In genomic region chr1:151197863-151198253, GRCh38 we compare ENCODE assay signal across 8 cellular contexts. TPM values are rescaled to one million over a fixed set of nuclear protein-coding genes. Genes with fewer than 3 reads are reported as not detected.
A peak's percentile ranks its signal among the peaks of the same experiment; 100 is the strongest.
DNase-seq lines count a peak whose midpoint lies in the region; ATAC-seq, FAIRE-seq and TF ChIP-seq lines count a peak whose summit lies in the region.

No MANE protein-coding gene starts in this region.

- POLR2A ChIA-PET in HepG2 (lab: Yijun Ruan, JAX), result interaction anchor here (1.4 kb wide), 1 partner anchor 57 kb away, joined by 7 read pairs; the partner anchor contains the start of gene PSMD4

- H3K4me1 Mint-ChIP-seq in HFFc6 (ENCODE audit: low read depth), result peaks cover 53% of the 10 kb centered on the region

- TF ChIP-seq POLR2A in HepG2 (IDR thresholded peaks at IDR 0.05; ENCODE audit: insufficient read depth in 1 of 2, low read depth in 2 of 2, low read length in 2 of 2), result no peak; a peak in 1 of 4 replicates

- H3K4me1 ChIP-seq in ACC112 (ENCODE audit: control insufficient read depth, insufficient read depth, low read length, unreplicated experiment) (peaks cover 26% of the 10 kb centered on the region), adipocyte (ENCODE audit: control insufficient read depth, insufficient read depth, low read length) (peaks cover 37% of the 10 kb centered on the region), HepG2 (ENCODE audit: insufficient read depth, low read length) (peaks cover 34% of the 10 kb centered on the region), upper lobe of right lung (peaks cover 23% of the 10 kb centered on the region)

- in situ Hi-C loops in HepG2 (cut with HindIII; ENCODE audit: extremely low pct_ligation_motif_present, low pct_unique_long_range_greater_than_20kb), result no loop called here

- no peak for DNase-seq in HFFc6
- DNase-seq in adipocyte (ENCODE audit: low read depth), result no peak
- peak; percentile 81 for DNase-seq in HepG2 (ENCODE audit: low spot score)
- DNase-seq in upper lobe of right lung, result no peak

- ATAC-seq in HepG2, result peak; percentile 54
- ATAC-seq in upper lobe of right lung, result no peak
- no peak for ATAC-seq in HG03432 (IDR thresholded peaks at IDR 0.05; ENCODE audit: unreplicated experiment)
- ATAC-seq in HG03175 (IDR thresholded peaks at IDR 0.05; ENCODE audit: unreplicated experiment), result no peak
- ATAC-seq in GM19023 (IDR thresholded peaks at IDR 0.05; ENCODE audit: unreplicated experiment), result no peak

- peak overlapping the region; percentile 96 for H3K4me3 Mint-ChIP-seq in HFFc6

- TF ChIP-seq EP300 in HepG2 (IDR thresholded peaks at IDR 0.05; ENCODE audit: low read depth in 2 of 2, low read length in 2 of 2) (no peak), HepG2 (CRISPR knock-in tag; IDR thresholded peaks at IDR 0.05; ENCODE audit: borderline replicate concordance) (no peak)

- peaks cover 10% of the 10 kb centered on the region for H3K27me3 Mint-ChIP-seq in HFFc6 (ENCODE audit: insufficient read depth)

- 3% methylated on average over 10 of the region's 10 CpGs for WGBS in HepG2 (ENCODE audit: low lambda C conversion rate)

- H3K79me2 ChIP-seq in ACC112 (ENCODE audit: control insufficient read depth, insufficient read depth, low read length, unreplicated experiment), result peaks cover 42% of the 10 kb centered on the region
- H3K79me2 ChIP-seq in HepG2 (ENCODE audit: insufficient read depth, low read length), result peaks cover 40% of the 10 kb centered on the region

- CTCF ChIA-PET in HepG2 (lab: Yijun Ruan, JAX; ENCODE audit: low intra/inter-chr PET ratio, low total read pairs), result no interaction called here

- intact Hi-C loops in HepG2 (cut with micrococcal nuclease; ENCODE audit: unreplicated experiment), result loop anchor here (1.0 to 5.0 kb wide), 2 partner anchors 83 to 149 kb away; partner anchors contain the start of gene RFX5
- intact Hi-C loops in upper lobe of right lung (cut with DNase I), result no loop called here

- no peak for TF ChIP-seq RAD21 in HepG2 (CRISPR knock-in tag; IDR thresholded peaks at IDR 0.05)

- no peak for FAIRE-seq in HepG2 (lab: Jason Lieb, UNC)

- H3K36me3 Mint-ChIP-seq in HFFc6 (ENCODE audit: low read depth), result peaks cover 22% of the 10 kb centered on the region

- no peak for TF ChIP-seq CTCF in HFFc6 (IDR thresholded peaks at IDR 0.05)
- no peak for TF ChIP-seq CTCF in HepG2 (CRISPR knock-in tag; IDR thresholded peaks at IDR 0.05)
- no peak for TF ChIP-seq CTCF in upper lobe of right lung (IDR thresholded peaks at IDR 0.05)

- peak overlapping the region; percentile 93 for H3K27ac ChIP-seq in ACC112 (ENCODE audit: low read depth, low read length)
- peak overlapping the region; percentile 93 for H3K27ac ChIP-seq in HepG2 (ENCODE audit: extremely low read length, insufficient read depth, low read length)
- H3K27ac ChIP-seq in upper lobe of right lung, result peak overlapping the region; percentile 85

- H3K27me3 ChIP-seq in ACC112 (ENCODE audit: insufficient read depth, low read length), result no peaks in the 10 kb centered on the region
- H3K27me3 ChIP-seq in adipocyte (replicated peaks; ENCODE audit: control insufficient read depth, insufficient read depth, low read length), result no peaks in the 10 kb centered on the region
- H3K27me3 ChIP-seq in HepG2 (ENCODE audit: control insufficient read depth in 1 of 2, insufficient read depth in 2 of 2, low read length in 2 of 2), result no peaks in the 10 kb centered on the region; a peak in 1 of 5 replicates
- no peaks in the 10 kb centered on the region for H3K27me3 ChIP-seq in upper lobe of right lung

- TSS peak; percentile 90 for BruUV-seq in HepG2 (replicated peaks; lab: Mats Ljungman, UMichigan)

- peak overlapping the region; percentile 99 for H3K27ac Mint-ChIP-seq in HFFc6

- peaks cover 17% of the 10 kb centered on the region for H4K20me1 ChIP-seq in HepG2 (ENCODE audit: insufficient read depth, low read length)

- peak overlapping the region; percentile 81 for H2AFZ ChIP-seq in ACC112 (ENCODE audit: low read length, unreplicated experiment)
- H2AFZ ChIP-seq in HepG2 (ENCODE audit: low read length), result no peak overlapping the region

- H3K9me3 ChIP-seq in adipocyte (ENCODE audit: control insufficient read depth, low read length), result no peaks in the 10 kb centered on the region
- no peaks in the 10 kb centered on the region for H3K9me3 ChIP-seq in HepG2 (ENCODE audit: low read length)
- no peaks in the 10 kb centered on the region for H3K9me3 ChIP-seq in upper lobe of right lung

- H3K9me3 Mint-ChIP-seq in HFFc6, result no peaks in the 10 kb centered on the region; the same call in 1 of the 2 replicates

- H3K9ac ChIP-seq in adipocyte (ENCODE audit: low read length) (peak overlapping the region; percentile 97), HepG2 (ENCODE audit: insufficient read depth, low read depth, low read length) (peak overlapping the region; percentile 89)

- H3K36me3 ChIP-seq in ACC112 (ENCODE audit: insufficient read depth, low read length) (peaks cover 6% of the 10 kb centered on the region), adipocyte (ENCODE audit: control insufficient read depth, insufficient read depth, low read length, severe bottlenecking) (peaks cover 6% of the 10 kb centered on the region), HepG2 (replicated peaks in 1 of 2; ENCODE audit: control insufficient read depth in 1 of 2, insufficient read depth in 2 of 2, low read length in 2 of 2) (peaks cover 3 to 11% of the 10 kb centered on the region in 2 experiments; a peak in 4 of 5 replicates), upper lobe of right lung (peaks cover 7% of the 10 kb centered on the region)

- H3K4me3 ChIP-seq in ACC112 (ENCODE audit: low read depth, low read length), result peak overlapping the region; percentile 100
- peak overlapping the region; percentile 99 for H3K4me3 ChIP-seq in adipocyte (ENCODE audit: low read length)
- peak overlapping the region; percentile 87 to 95 (median 94) for H3K4me3 ChIP-seq in HepG2 (replicated peaks in 1 of 3; ENCODE audit: insufficient read depth in 1 of 3, low read depth in 2 of 3, low read length in 3 of 3)
- H3K4me3 ChIP-seq in upper lobe of right lung, result peak overlapping the region; percentile 82

- peak overlapping the region; percentile 87 for H3K4me2 ChIP-seq in HepG2 (ENCODE audit: low read depth, low read length)

RNA-seq across cellular contexts. Expression of gene PIP5K1A, which starts 0.5 kb away (rescaled TPM):
- total RNA-seq in HFFc6 (2021; fragmentation: NEBNext Ultra II Directional; extraction: Animal tissue kit (Norgen Biotek cat#: 25700)), result 10 to 100 TPM; 85.4 to 98.6 (median 90.6) TPM
- 43.8 and 45.3 TPM in 2 replicates for total RNA-seq in HepG2 (2016; rRNA removed; fragmentation: Illumina TruSeq; extraction: Trizol)
- 41.7 and 44.2 TPM in 2 replicates for total RNA-seq in HepG2 (2016; cell fraction: cytosol; rRNA removed; fragmentation: Illumina TruSeq; extraction: Trizol; ENCODE audit: low read depth)
- 42.2 and 43.8 TPM in 2 replicates for total RNA-seq in HepG2 (2016; cell fraction: insoluble cytoplasmic fraction; rRNA removed; fragmentation: Illumina TruSeq; extraction: Trizol)
- 29.6 and 29.8 TPM in 2 replicates for total RNA-seq in HepG2 (2016; cell fraction: membrane; rRNA removed; fragmentation: Illumina TruSeq; extraction: Trizol)
- total RNA-seq in HepG2 (2016; cell fraction: nucleus; rRNA removed; fragmentation: Illumina TruSeq; extraction: Trizol), result 40.0 and 43.0 TPM in 2 replicates
- 61.1 and 65.1 TPM in 2 replicates for polyA plus RNA-seq in HepG2 (2011; rRNA removed)
- 35.2 and 45.4 TPM in 2 replicates for polyA plus RNA-seq in HepG2 (2011; cell fraction: cytosol; rRNA removed)
- 71.3 and 79.9 TPM in 2 replicates for polyA plus RNA-seq in HepG2 (2011; cell fraction: nucleus; rRNA removed)
- polyA plus RNA-seq in HepG2 (2012), result 30.0 and 32.2 TPM in 2 replicates
- 1.8 and 1.9 TPM in 2 replicates for polyA plus RNA-seq in HepG2 (2016; cell fraction: cytosol; fragmentation: Illumina TruSeq; extraction: Trizol; ENCODE audit: low read depth)
- 43.0 and 45.7 TPM in 2 replicates for polyA plus RNA-seq in HepG2 (2016; cell fraction: insoluble cytoplasmic fraction; fragmentation: Illumina TruSeq; extraction: Trizol; ENCODE audit: low read depth)
- 8.9 and 11.4 TPM in 2 replicates for polyA plus RNA-seq in HepG2 (2016; cell fraction: membrane; fragmentation: Illumina TruSeq; extraction: Trizol; ENCODE audit: low read depth)
- 66.1 and 70.7 TPM in 2 replicates for polyA plus RNA-seq in HepG2 (2016; cell fraction: nucleus; fragmentation: Illumina TruSeq; extraction: Trizol; ENCODE audit: insufficient read depth, low read depth)
- 151 and 370 TPM in 2 replicates for polyA minus RNA-seq in HepG2 (2011; rRNA and poly(A)+ RNA removed; ENCODE audit: low replicate concordance)
- polyA minus RNA-seq in HepG2 (2011; cell fraction: cytosol; rRNA and poly(A)+ RNA removed), result 32.3 and 45.2 TPM in 2 replicates
- 91.2 and 120 TPM in 2 replicates for polyA minus RNA-seq in HepG2 (2011; cell fraction: nucleus; rRNA and poly(A)+ RNA removed)
- total RNA-seq in upper lobe of right lung, result 54.0 TPM

RNA-seq across cellular contexts. Expression of gene VPS72, which starts 7.9 kb away (rescaled TPM):
- 10 to 100 TPM; 57.8 to 87.4 (median 73.9) TPM for total RNA-seq in HFFc6 (2021; fragmentation: NEBNext Ultra II Directional; extraction: Animal tissue kit (Norgen Biotek cat#: 25700))
- total RNA-seq in HepG2 (2016; rRNA removed; fragmentation: Illumina TruSeq; extraction: Trizol) (34.5 TPM in 2 replicates), upper lobe of right lung (42.6 TPM)
- total RNA-seq in HepG2 (2016; cell fraction: cytosol; rRNA removed; fragmentation: Illumina TruSeq; extraction: Trizol; ENCODE audit: low read depth), result 17.0 and 18.0 TPM in 2 replicates
- 33.4 and 34.2 TPM in 2 replicates for total RNA-seq in HepG2 (2016; cell fraction: insoluble cytoplasmic fraction; rRNA removed; fragmentation: Illumina TruSeq; extraction: Trizol)
- total RNA-seq in HepG2 (2016; cell fraction: membrane; rRNA removed; fragmentation: Illumina TruSeq; extraction: Trizol), result 15.1 and 19.6 TPM in 2 replicates
- total RNA-seq in HepG2 (2016; cell fraction: nucleus; rRNA removed; fragmentation: Illumina TruSeq; extraction: Trizol), result 13.0 and 14.7 TPM in 2 replicates
- 33.7 and 39.1 TPM in 2 replicates for polyA plus RNA-seq in HepG2 (2011; rRNA removed)
- 30.9 and 35.1 TPM in 2 replicates for polyA plus RNA-seq in HepG2 (2011; cell fraction: cytosol; rRNA removed)
- polyA plus RNA-seq in HepG2 (2011; cell fraction: nucleus; rRNA removed), result 12.7 and 13.3 TPM in 2 replicates
- polyA plus RNA-seq in HepG2 (2012), result 22.4 and 26.3 TPM in 2 replicates
- 7.0 and 9.1 TPM in 2 replicates for polyA plus RNA-seq in HepG2 (2016; cell fraction: cytosol; fragmentation: Illumina TruSeq; extraction: Trizol; ENCODE audit: low read depth)
- polyA plus RNA-seq in HepG2 (2016; cell fraction: insoluble cytoplasmic fraction; fragmentation: Illumina TruSeq; extraction: Trizol; ENCODE audit: low read depth), result 38.7 and 41.1 TPM in 2 replicates
- 8.2 and 8.8 TPM in 2 replicates for polyA plus RNA-seq in HepG2 (2016; cell fraction: membrane; fragmentation: Illumina TruSeq; extraction: Trizol; ENCODE audit: low read depth)
- polyA plus RNA-seq in HepG2 (2016; cell fraction: nucleus; fragmentation: Illumina TruSeq; extraction: Trizol; ENCODE audit: insufficient read depth, low read depth), result 19.8 and 20.7 TPM in 2 replicates
- 15.9 and 56.9 TPM in 2 replicates for polyA minus RNA-seq in HepG2 (2011; rRNA and poly(A)+ RNA removed; ENCODE audit: low replicate concordance)
- 11.4 and 14.2 TPM in 2 replicates for polyA minus RNA-seq in HepG2 (2011; cell fraction: cytosol; rRNA and poly(A)+ RNA removed)
- 6.8 and 10.7 TPM in 2 replicates for polyA minus RNA-seq in HepG2 (2011; cell fraction: nucleus; rRNA and poly(A)+ RNA removed)

RNA-seq across cellular contexts. Expression of gene TMOD4, which starts 22.1 kb away (rescaled TPM):
- total RNA-seq in HFFc6 (2021; fragmentation: NEBNext Ultra II Directional; extraction: Animal tissue kit (Norgen Biotek cat#: 25700)), result 1 to 10 TPM in 1 of 6 experiments, under 1 TPM in 2, not detected in 3; 0.40 to 1.1 (median 0.99) TPM
- total RNA-seq in HepG2 (2016; rRNA removed; fragmentation: Illumina TruSeq; extraction: Trizol) (not detected in 2 replicates), upper lobe of right lung (not detected)
- total RNA-seq in HepG2 (2016; cell fraction: cytosol; rRNA removed; fragmentation: Illumina TruSeq; extraction: Trizol; ENCODE audit: low read depth), result 0.62 TPM in 1 of 2 replicates, not detected in the other
- 0.39 TPM in 1 of 2 replicates, not detected in the other for total RNA-seq in HepG2 (2016; cell fraction: insoluble cytoplasmic fraction; rRNA removed; fragmentation: Illumina TruSeq; extraction: Trizol)
- total RNA-seq in HepG2 (2016; cell fraction: membrane; rRNA removed; fragmentation: Illumina TruSeq; extraction: Trizol), result not detected in 2 replicates
- not detected in 2 replicates for total RNA-seq in HepG2 (2016; cell fraction: nucleus; rRNA removed; fragmentation: Illumina TruSeq; extraction: Trizol)
- polyA plus RNA-seq in HepG2 (2011; rRNA removed), result 0.61 and 0.66 TPM in 2 replicates
- 0.09 and 0.12 TPM in 2 replicates for polyA plus RNA-seq in HepG2 (2011; cell fraction: cytosol; rRNA removed)
- polyA plus RNA-seq in HepG2 (2011; cell fraction: nucleus; rRNA removed), result 0.37 TPM in 1 of 2 replicates, not detected in the other
- 0.31 TPM in 1 of 2 replicates, not detected in the other for polyA plus RNA-seq in HepG2 (2012)
- polyA plus RNA-seq in HepG2 (2016; cell fraction: cytosol; fragmentation: Illumina TruSeq; extraction: Trizol; ENCODE audit: low read depth), result not detected in 2 replicates
- not detected in 2 replicates for polyA plus RNA-seq in HepG2 (2016; cell fraction: insoluble cytoplasmic fraction; fragmentation: Illumina TruSeq; extraction: Trizol; ENCODE audit: low read depth)
- not detected in 2 replicates for polyA plus RNA-seq in HepG2 (2016; cell fraction: membrane; fragmentation: Illumina TruSeq; extraction: Trizol; ENCODE audit: low read depth)
- not detected in 2 replicates for polyA plus RNA-seq in HepG2 (2016; cell fraction: nucleus; fragmentation: Illumina TruSeq; extraction: Trizol; ENCODE audit: insufficient read depth, low read depth)
- not detected in 2 replicates for polyA minus RNA-seq in HepG2 (2011; rRNA and poly(A)+ RNA removed; ENCODE audit: low replicate concordance)
- not detected in 2 replicates for polyA minus RNA-seq in HepG2 (2011; cell fraction: cytosol; rRNA and poly(A)+ RNA removed)
- not detected in 2 replicates for polyA minus RNA-seq in HepG2 (2011; cell fraction: nucleus; rRNA and poly(A)+ RNA removed)

RNA-seq across cellular contexts. Expression of gene SCNM1, which starts 31.9 kb away (rescaled TPM):
- total RNA-seq in HFFc6 (2021; fragmentation: NEBNext Ultra II Directional; extraction: Animal tissue kit (Norgen Biotek cat#: 25700)), result 10 to 100 TPM; 38.4 to 45.7 (median 41.5) TPM
- 31.5 and 32.5 TPM in 2 replicates for total RNA-seq in HepG2 (2016; rRNA removed; fragmentation: Illumina TruSeq; extraction: Trizol)
- 23.8 and 23.9 TPM in 2 replicates for total RNA-seq in HepG2 (2016; cell fraction: cytosol; rRNA removed; fragmentation: Illumina TruSeq; extraction: Trizol; ENCODE audit: low read depth)
- 31.6 and 33.4 TPM in 2 replicates for total RNA-seq in HepG2 (2016; cell fraction: insoluble cytoplasmic fraction; rRNA removed; fragmentation: Illumina TruSeq; extraction: Trizol)
- 17.9 and 18.4 TPM in 2 replicates for total RNA-seq in HepG2 (2016; cell fraction: membrane; rRNA removed; fragmentation: Illumina TruSeq; extraction: Trizol)
- total RNA-seq in HepG2 (2016; cell fraction: nucleus; rRNA removed; fragmentation: Illumina TruSeq; extraction: Trizol), result 15.4 and 17.5 TPM in 2 replicates
- polyA plus RNA-seq in HepG2 (2011; rRNA removed), result 16.3 and 17.5 TPM in 2 replicates
- polyA plus RNA-seq in HepG2 (2011; cell fraction: cytosol; rRNA removed), result 9.5 and 10.7 TPM in 2 replicates
- polyA plus RNA-seq in HepG2 (2011; cell fraction: nucleus; rRNA removed), result 19.4 and 25.2 TPM in 2 replicates
- 20.2 and 21.0 TPM in 2 replicates for polyA plus RNA-seq in HepG2 (2012)
- 20.0 and 20.1 TPM in 2 replicates for polyA plus RNA-seq in HepG2 (2016; cell fraction: cytosol; fragmentation: Illumina TruSeq; extraction: Trizol; ENCODE audit: low read depth)
- polyA plus RNA-seq in HepG2 (2016; cell fraction: insoluble cytoplasmic fraction; fragmentation: Illumina TruSeq; extraction: Trizol; ENCODE audit: low read depth), result 32.9 and 37.1 TPM in 2 replicates
- 16.4 and 19.5 TPM in 2 replicates for polyA plus RNA-seq in HepG2 (2016; cell fraction: membrane; fragmentation: Illumina TruSeq; extraction: Trizol; ENCODE audit: low read depth)
- polyA plus RNA-seq in HepG2 (2016; cell fraction: nucleus; fragmentation: Illumina TruSeq; extraction: Trizol; ENCODE audit: insufficient read depth, low read depth), result 33.6 and 40.3 TPM in 2 replicates
- polyA minus RNA-seq in HepG2 (2011; rRNA and poly(A)+ RNA removed; ENCODE audit: low replicate concordance), result 5.6 and 16.1 TPM in 2 replicates
- 3.4 and 5.4 TPM in 2 replicates for polyA minus RNA-seq in HepG2 (2011; cell fraction: cytosol; rRNA and poly(A)+ RNA removed)
- polyA minus RNA-seq in HepG2 (2011; cell fraction: nucleus; rRNA and poly(A)+ RNA removed), result 5.4 and 8.8 TPM in 2 replicates
- 34.6 TPM for total RNA-seq in upper lobe of right lung

RNA-seq across cellular contexts. Expression of gene LYSMD1, which starts 32.2 kb away (rescaled TPM):
- 1 to 10 TPM; 5.0 to 6.6 (median 6.0) TPM for total RNA-seq in HFFc6 (2021; fragmentation: NEBNext Ultra II Directional; extraction: Animal tissue kit (Norgen Biotek cat#: 25700))
- total RNA-seq in HepG2 (2016; rRNA removed; fragmentation: Illumina TruSeq; extraction: Trizol) (3.8 TPM in 2 replicates), upper lobe of right lung (6.2 TPM)
- 0.97 and 1.5 TPM in 2 replicates for total RNA-seq in HepG2 (2016; cell fraction: cytosol; rRNA removed; fragmentation: Illumina TruSeq; extraction: Trizol; ENCODE audit: low read depth)
- total RNA-seq in HepG2 (2016; cell fraction: insoluble cytoplasmic fraction; rRNA removed; fragmentation: Illumina TruSeq; extraction: Trizol), result 4.2 and 4.6 TPM in 2 replicates
- 2.6 and 2.8 TPM in 2 replicates for total RNA-seq in HepG2 (2016; cell fraction: membrane; rRNA removed; fragmentation: Illumina TruSeq; extraction: Trizol)
- total RNA-seq in HepG2 (2016; cell fraction: nucleus; rRNA removed; fragmentation: Illumina TruSeq; extraction: Trizol), result 1.9 and 3.5 TPM in 2 replicates
- 4.6 and 4.8 TPM in 2 replicates for polyA plus RNA-seq in HepG2 (2011; rRNA removed)
- 4.2 and 4.4 TPM in 2 replicates for polyA plus RNA-seq in HepG2 (2011; cell fraction: cytosol; rRNA removed)
- polyA plus RNA-seq in HepG2 (2011; cell fraction: nucleus; rRNA removed), result 4.2 and 5.0 TPM in 2 replicates
- 4.3 and 6.0 TPM in 2 replicates for polyA plus RNA-seq in HepG2 (2012)
- polyA plus RNA-seq in HepG2 (2016; cell fraction: cytosol; fragmentation: Illumina TruSeq; extraction: Trizol; ENCODE audit: low read depth), result 0.29 and 0.60 TPM in 2 replicates
- polyA plus RNA-seq in HepG2 (2016; cell fraction: insoluble cytoplasmic fraction; fragmentation: Illumina TruSeq; extraction: Trizol; ENCODE audit: low read depth), result 4.1 and 6.6 TPM in 2 replicates
- polyA plus RNA-seq in HepG2 (2016; cell fraction: membrane; fragmentation: Illumina TruSeq; extraction: Trizol; ENCODE audit: low read depth), result 1.2 and 1.4 TPM in 2 replicates
- polyA plus RNA-seq in HepG2 (2016; cell fraction: nucleus; fragmentation: Illumina TruSeq; extraction: Trizol; ENCODE audit: insufficient read depth, low read depth), result 3.3 and 4.5 TPM in 2 replicates
- polyA minus RNA-seq in HepG2 (2011; rRNA and poly(A)+ RNA removed; ENCODE audit: low replicate concordance), result 6.4 and 8.2 TPM in 2 replicates
- polyA minus RNA-seq in HepG2 (2011; cell fraction: cytosol; rRNA and poly(A)+ RNA removed), result 4.5 and 7.3 TPM in 2 replicates
- 8.2 and 9.5 TPM in 2 replicates for polyA minus RNA-seq in HepG2 (2011; cell fraction: nucleus; rRNA and poly(A)+ RNA removed)
